17 cellular contexts compared by ENCODE assay signal in genomic region chr2:182868049-182868422, GRCh38. TPM values are rescaled to one million over a fixed set of nuclear protein-coding genes. Genes with fewer than 3 reads are reported as not detected.
DNase-seq lines count a peak whose midpoint lies in the region; ATAC-seq and TF ChIP-seq lines count a peak whose summit lies in the region.
"Had no signal": no experiment of that assay in that cellular context is flagged by ENCODE, and none has a peak within 500 bp of the region (broad histone marks: within the 10 kb centered on the region; RNA-seq: fewer than 3 reads in every experiment).

No MANE protein-coding gene starts in this region.

- POLR2A ChIA-PET in CD4-positive, alpha-beta memory T cell (lab: Charles Lee; ENCODE audit: partially characterized antibody): no interaction called here

- no peak overlapping the region for H4K5ac ChIP-seq in mesendoderm (ENCODE audit: low read length)

- H3K4me2 ChIP-seq in mesendoderm (ENCODE audit: low read length): no peak overlapping the region

- no peak overlapping the region for H3K4me3 ChIP-seq in mesendoderm (ENCODE audit: low read length)
- no peak overlapping the region for H3K4me3 ChIP-seq in CD4-positive, alpha-beta memory T cell (ENCODE audit: low read length in 2 of 2)

- peaks cover 8% of the 10 kb centered on the region for H3K4me1 ChIP-seq in mesendoderm (ENCODE audit: control insufficient read depth, low read depth, low read length)
- H3K4me1 ChIP-seq in CD4-positive, alpha-beta memory T cell (ENCODE audit: insufficient read depth, low read length): peaks cover 14% of the 10 kb centered on the region

- no peak overlapping the region for H3K27ac Mint-ChIP-seq in CD4-positive, alpha-beta memory T cell
- H3K27ac Mint-ChIP-seq: activated CD4-positive, alpha-beta memory T cell treated with anti-CD3 and anti-CD28 coated beads, Interleukin-2, amount 10 ng/mL, durations not matched to agents 7 days and 5 days; stimulated activated effector memory CD8-positive, alpha-beta T cell treated with anti-CD3 and anti-CD28 coated beads, Interleukin-12 subunit alpha, Interleukin-12 subunit beta, amount 100 ng/mL, for 72 hours had no signal

- peaks cover 3% of the 10 kb centered on the region for H3K27me3 ChIP-seq in mesendoderm (ENCODE audit: insufficient read depth, low read length, poor library complexity)
- peaks cover 11% of the 10 kb centered on the region for H3K27me3 ChIP-seq in CD4-positive, alpha-beta memory T cell (ENCODE audit: insufficient read depth, low read length)

- no peak overlapping the region for H3K18ac ChIP-seq in mesendoderm (ENCODE audit: low read length)

- H3K27ac ChIP-seq in mesendoderm (ENCODE audit: low read depth, low read length): no peak overlapping the region
- H3K27ac ChIP-seq in CD4-positive, alpha-beta memory T cell (ENCODE audit: low read depth, low read length): no peak overlapping the region

- H3K9ac ChIP-seq in mesendoderm (ENCODE audit: low read length): no peak overlapping the region

- ATAC-seq in HG03520 (IDR thresholded peaks at IDR 0.05; ENCODE audit: unreplicated experiment) (peak; percentile 39), SK-N-SH treated with all-trans-retinoic acid at 6 μM for 48 hours (no peak)
- ATAC-seq: stimulated activated effector memory CD8-positive, alpha-beta T cell treated with anti-CD3 and anti-CD28 coated beads, Interleukin-12 subunit alpha, Interleukin-12 subunit beta, amount 100 ng/mL, for 72 hours had no signal

- in situ Hi-C loops in GM13976 (cut with MboI; ENCODE audit: low sequenced_read_pairs, unreplicated experiment): no loop called here

- H3K36me3 ChIP-seq in mesendoderm (ENCODE audit: control insufficient read depth, insufficient read depth, low read length): no peaks in the 10 kb centered on the region
- H3K36me3 ChIP-seq in CD4-positive, alpha-beta memory T cell (ENCODE audit: insufficient read depth, low read length): no peaks in the 10 kb centered on the region

- no peak overlapping the region for H3K56ac ChIP-seq in mesendoderm (ENCODE audit: low read length)

- no peak overlapping the region for H3K4me3 Mint-ChIP-seq in CD4-positive, alpha-beta memory T cell
- H3K4me3 Mint-ChIP-seq: activated CD4-positive, alpha-beta memory T cell treated with anti-CD3 and anti-CD28 coated beads, Interleukin-2, amount 10 ng/mL, durations not matched to agents 7 days and 5 days; stimulated activated effector memory CD8-positive, alpha-beta T cell treated with anti-CD3 and anti-CD28 coated beads, Interleukin-12 subunit alpha, Interleukin-12 subunit beta, amount 100 ng/mL, for 72 hours had no signal

- TF ChIP-seq CTCF in GM13976 (IDR thresholded peaks at IDR 0.05; ENCODE audit: borderline replicate concordance, control extremely low read depth, extremely low read depth, insufficient read depth, missing control alignments): no peak

- H3K23ac ChIP-seq in mesendoderm (ENCODE audit: low read length): no peak overlapping the region

- intact Hi-C loops in CD4-positive, alpha-beta memory T cell (cut with micrococcal nuclease): no loop called here

- H3K27me3 Mint-ChIP-seq in CD4-positive, alpha-beta memory T cell: peaks cover 48 to 62% of the 10 kb centered on the region in 2 donors

- no peak overlapping the region for H3K4ac ChIP-seq in mesendoderm (ENCODE audit: low read depth, low read length)

- H3K79me2 ChIP-seq in mesendoderm (ENCODE audit: control insufficient read depth, insufficient read depth, low read length): no peaks in the 10 kb centered on the region

- peaks cover 0 to 7% (median 2%) of the 10 kb centered on the region in 8 donors for H3K9me3 Mint-ChIP-seq in CD4-positive, alpha-beta memory T cell
- H3K9me3 Mint-ChIP-seq: activated CD4-positive, alpha-beta memory T cell treated with anti-CD3 and anti-CD28 coated beads, Interleukin-2, amount 10 ng/mL, durations not matched to agents 7 days and 5 days had no signal

- no CpG with 5 or more reads among the region's 3 CpGs for WGBS in mesendoderm (ENCODE audit: extremely low coverage, insufficient coverage, low lambda C conversion rate)

- CTCF ChIA-PET in CD4-positive, alpha-beta memory T cell (lab: Charles Lee; ENCODE audit: partially characterized antibody): no interaction called here

- no peak overlapping the region for H2AK5ac ChIP-seq in mesendoderm (ENCODE audit: low read length)

- H3K9me3 ChIP-seq in CD4-positive, alpha-beta memory T cell (ENCODE audit: control insufficient read depth in 1 of 2, low read length in 2 of 2): no peaks in the 10 kb centered on the region

- H3K4me1 Mint-ChIP-seq in CD4-positive, alpha-beta memory T cell: peaks cover 10 to 30% (median 20%) of the 10 kb centered on the region in 4 donors

- peak; percentile 75 for DNase-seq in DMS53 treated with DMSO at 0.1 percent for 48 hours (lab: John Stamatoyannopoulos, UW; ENCODE audit: unreplicated experiment)
- DNase-seq in mesendoderm: peak; percentile 44
- DNase-seq in CD4-positive, alpha-beta memory T cell: no peak
- no peak for DNase-seq in GM13976 (ENCODE audit: low spot score)
- DNase-seq in activated CD4-positive, alpha-beta T cell treated with anti-CD3 and anti-CD28 coated beads, Interleukin-2, amount 50 U/mL, for 48 hours: no peak
- DNase-seq in mucosa of gallbladder (ENCODE audit: low spot score): no peak
- DNase-seq: activated CD4-positive, alpha-beta memory T cell treated with anti-CD3 and anti-CD28 coated beads, Interleukin-2, amount 10 ng/mL, durations not matched to agents 7 days and 5 days; activated effector memory CD4-positive, alpha-beta T cell treated with Interleukin-2 at 50 U/mL for 16 hours; DMS79; effector CD8-positive, alpha-beta T cell; GOT3; kidney; stimulated activated CD4-positive, alpha-beta T cell treated with anti-CD3 and anti-CD28 coated beads, Interleukin-4, amount 100 ng/mL, for 1 hour; T-helper 9 cell had no signal

- H2BK15ac ChIP-seq in mesendoderm (replicated peaks; ENCODE audit: low read depth): no peak overlapping the region

- H3K79me1 ChIP-seq in mesendoderm (ENCODE audit: low read length): no peaks in the 10 kb centered on the region

- no peaks in the 10 kb centered on the region for H3K36me3 Mint-ChIP-seq in CD4-positive, alpha-beta memory T cell
- H3K36me3 Mint-ChIP-seq: stimulated activated effector memory CD8-positive, alpha-beta T cell treated with anti-CD3 and anti-CD28 coated beads, Interleukin-12 subunit alpha, Interleukin-12 subunit beta, amount 100 ng/mL, for 72 hours had no signal

- H4K8ac ChIP-seq in mesendoderm (ENCODE audit: low read depth, low read length): no peak overlapping the region

- H2BK120ac ChIP-seq in mesendoderm (ENCODE audit: low read depth, low read length): no peak overlapping the region

- H2BK5ac ChIP-seq in mesendoderm (ENCODE audit: low read length): no peak overlapping the region

TF ChIP-seq in SK-N-SH treated with all-trans-retinoic acid at 6 μM for 48 hours, 23 proteins besides CTCF, POLR2A, EP300 and RAD21:
- TF ChIP-seq PATZ1 (CRISPR knock-in tag; IDR thresholded peaks at IDR 0.05; ENCODE audit: borderline replicate concordance) (no peak), ZNF70 (CRISPR knock-in tag; IDR thresholded peaks at IDR 0.05) (peak; percentile 88), ZC3H10 (CRISPR knock-in tag; IDR thresholded peaks at IDR 0.05) (no peak)

RNA-seq across cellular contexts. Expression of gene FRZB, which starts 1.6 kb away (rescaled TPM):
- polyA plus RNA-seq in mesendoderm (2013, experiment 1 of 2): 0.91 TPM
- 0.84 TPM for polyA plus RNA-seq in mesendoderm (2013, experiment 2 of 2)
- not detected for total RNA-seq in CD4-positive, alpha-beta memory T cell
- polyA plus RNA-seq in CD4-positive, alpha-beta memory T cell: under 1 TPM in 1 of 2 donors, not detected in 1; 0.43 TPM
- 46.5 TPM for total RNA-seq in mucosa of gallbladder
- total RNA-seq: activated CD4-positive, alpha-beta memory T cell treated with anti-CD3 and anti-CD28 coated beads, Interleukin-2, amount 10 ng/mL, durations not matched to agents 7 days and 5 days had no signal

Comparison
In these comparisons a context has a peak if more than half of its experiments do, and no peak if none do; other contexts are left out.
1. DNase-seq: peak in DMS53 treated with DMSO at 0.1 percent for 48 hours (single experiment) and mesendoderm (single experiment); none in CD4-positive, alpha-beta memory T cell (0 of 5), GM13976 (single experiment), activated CD4-positive, alpha-beta T cell treated with anti-CD3 and anti-CD28 coated beads, Interleukin-2, amount 50 U/mL, for 48 hours (0 of 2) and mucosa of gallbladder (single experiment).
2. RNA of gene FRZB, which starts 1.6 kb away (total RNA-seq): 46.5 TPM in mucosa of gallbladder (single experiment); not detected in CD4-positive, alpha-beta memory T cell; every median in the first group is over 10 times any median in the second.